In genomic region chr19:44855606-44856005, GRCh38 we compare ENCODE assay signal across 1 cellular context.
TF ChIP-seq lines count a peak whose summit lies in the region.

No MANE protein-coding gene starts in this region.

TF ChIP-seq in WTC11, 78 proteins besides CTCF, POLR2A, EP300 and RAD21 (continued from another document):
- TF ChIP-seq ATF3 (CRISPR knock-in tag; conservative IDR thresholded peaks at IDR 0.05) (no peak), ESRRA (CRISPR knock-in tag; IDR thresholded peaks at IDR 0.05; ENCODE audit: borderline replicate concordance) (0 out of 2 replicates have a peak, but pooled peaks have one; percentile 22)
